1 cellular context compared by ENCODE assay signal in the genomic region with DNA sequence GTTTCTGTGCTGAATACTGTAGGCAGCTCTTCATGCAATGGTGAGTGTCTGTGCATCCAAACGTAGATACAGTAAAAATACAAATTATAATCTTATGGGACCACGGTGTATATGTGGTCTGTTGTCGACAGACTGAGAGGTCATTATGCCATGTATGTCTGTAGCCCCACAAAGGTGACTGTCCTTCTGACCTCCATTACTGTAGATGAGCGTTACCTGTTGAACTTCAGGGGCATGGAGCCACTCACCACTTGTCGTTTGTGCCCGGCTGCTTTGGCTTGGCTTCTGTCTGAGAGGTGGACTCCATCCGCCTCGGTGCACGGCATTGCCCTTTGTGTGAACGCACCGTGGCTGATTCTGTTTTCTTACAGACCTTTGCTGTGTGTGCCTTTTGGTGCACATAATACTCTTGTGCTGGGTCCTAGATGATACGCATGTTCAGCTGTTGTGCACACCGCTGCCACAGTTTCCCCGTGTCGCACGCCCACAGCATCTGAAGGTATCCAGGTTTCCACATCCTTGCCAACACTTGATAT.
TF ChIP-seq lines count a peak whose summit lies in the region.

No MANE protein-coding gene starts in this region.

TF ChIP-seq in K562, 482 proteins besides CTCF, POLR2A, EP300 and RAD21:
- no peak for TF ChIP-seq PHTF2 (CRISPR knock-in tag; IDR thresholded peaks at IDR 0.05)
- TF ChIP-seq, protein P1, sequence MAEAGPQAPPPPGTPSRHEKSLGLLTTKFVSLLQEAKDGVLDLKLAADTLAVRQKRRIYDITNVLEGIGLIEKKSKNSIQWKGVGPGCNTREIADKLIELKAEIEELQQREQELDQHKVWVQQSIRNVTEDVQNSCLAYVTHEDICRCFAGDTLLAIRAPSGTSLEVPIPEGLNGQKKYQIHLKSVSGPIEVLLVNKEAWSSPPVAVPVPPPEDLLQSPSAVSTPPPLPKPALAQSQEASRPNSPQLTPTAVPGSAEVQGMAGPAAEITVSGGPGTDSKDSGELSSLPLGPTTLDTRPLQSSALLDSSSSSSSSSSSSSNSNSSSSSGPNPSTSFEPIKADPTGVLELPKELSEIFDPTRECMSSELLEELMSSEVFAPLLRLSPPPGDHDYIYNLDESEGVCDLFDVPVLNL (CRISPR knock-in tag; IDR thresholded peaks at IDR 0.05; ENCODE audit: low read depth) = 0 out of 2 replicates have a peak, but pooled peaks have one; percentile 32
